Comparison of ENCODE assay signal across 11 cellular contexts in the genomic region with DNA sequence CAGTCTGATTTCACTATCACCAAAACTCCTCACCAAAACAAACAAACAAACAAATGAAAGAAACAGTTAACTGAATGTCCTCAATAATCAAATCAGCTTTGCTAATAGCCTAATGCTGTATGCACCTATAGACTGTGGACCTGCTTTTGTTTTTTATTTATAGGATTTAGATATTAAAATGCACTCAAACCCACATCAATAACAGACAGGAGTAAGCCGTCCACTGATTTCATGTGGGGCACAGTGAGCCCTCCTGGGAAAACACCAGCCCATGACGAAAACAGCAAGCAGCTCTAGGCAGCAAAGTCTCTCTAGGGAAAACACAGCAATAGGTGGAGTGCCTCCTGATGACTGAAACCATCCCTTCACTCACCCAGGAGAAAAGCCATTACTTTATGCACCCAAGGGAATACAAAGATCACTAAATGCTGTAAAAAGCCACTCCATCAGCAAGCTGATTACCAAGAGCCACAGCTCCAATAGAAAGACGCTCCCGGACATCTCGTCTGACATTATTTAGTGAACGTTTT. TPM values are rescaled to one million over a fixed set of nuclear protein-coding genes. Genes with fewer than 3 reads are reported as not detected.
A peak's percentile ranks its signal among the peaks of the same experiment; 100 is the strongest.
DNase-seq lines count a peak whose midpoint lies in the region; ATAC-seq, FAIRE-seq and TF ChIP-seq lines count a peak whose summit lies in the region.
"Had no signal": no experiment of that assay in that cellular context is flagged by ENCODE, and none has a peak within 500 bp of the region (broad histone marks: within the 10 kb centered on the region; RNA-seq: fewer than 3 reads in every experiment).

No MANE protein-coding gene starts in this region.

- no peak for TF ChIP-seq RAD21 in GM12878 (IDR thresholded peaks at IDR 0.05; ENCODE audit: insufficient read depth, low read depth, low read length)

- CTCF ChIA-PET in GM12878 (lab: Yijun Ruan, JAX), result interaction anchor here (0.7 to 6.1 kb wide), 57 partner anchors 8 to 487 kb away, joined by 3 to 156 read pairs (median 5); a partner anchor contains a TSS

- H3K27ac ChIP-seq in GM12878 (ENCODE audit: control insufficient read depth, insufficient read depth), result no peak overlapping the region
- H3K27ac ChIP-seq in body of pancreas, result no peak overlapping the region
- no peak overlapping the region for H3K27ac ChIP-seq in substantia nigra (ENCODE audit: low read depth, low read length, poor library complexity, severe bottlenecking)
- H3K27ac ChIP-seq: 22Rv1, parathyroid adenoma had no signal

- H3K4me2 ChIP-seq in GM12878 (ENCODE audit: control insufficient read depth, insufficient read depth), result no peak overlapping the region

- no peak for TF ChIP-seq EP300 in GM12878 (IDR thresholded peaks at IDR 0.05; ENCODE audit: borderline replicate concordance in 1 of 2, control insufficient read depth in 1 of 2, low read depth in 2 of 2, low read length in 2 of 2)

- DNase-seq in NCI-H1417 (lab: John Stamatoyannopoulos, UW) (peak in 2 of 3 experiments; percentile 27 to 86), NCI-H1417 treated with DMSO at 0.1 percent for 48 hours (lab: John Stamatoyannopoulos, UW) (no peak), NCI-H187 treated with DMSO at 0.1 percent for 48 hours (lab: John Stamatoyannopoulos, UW) (peak; percentile 84), GM12878 (ENCODE audit: low read depth, low spot score) (no peak), retina (peak; percentile 56), body of pancreas (no peak), substantia nigra (lab: John Stamatoyannopoulos, UW) (no peak)
- DNase-seq: activated gamma-delta T cell had no signal

- intact Hi-C loops in GM12878 (cut with micrococcal nuclease; ENCODE audit: unreplicated experiment), result loop anchor here (1.0 to 5.0 kb wide), 4 partner anchors 36 to 197 kb away; a partner anchor contains a TSS
- intact Hi-C loops in body of pancreas (cut with DNase I), result loop anchor here (5.0 to 10.0 kb wide), 2 partner anchors 89 to 201 kb away; no protein-coding TSS in a partner anchor

- no TSS peak for BruUV-seq in GM12878 (replicated peaks; lab: Mats Ljungman, UMichigan)

- in situ Hi-C loops in GM12878 (cut with MboI), result no loop called here

- H3K4me1 ChIP-seq in GM12878 (ENCODE audit: control insufficient read depth, insufficient read depth, low read length) (peaks cover 3% of the 10 kb centered on the region; the same call in 1 of the 2 replicates), body of pancreas (no peaks in the 10 kb centered on the region)
- H3K4me1 ChIP-seq: parathyroid adenoma had no signal

- no peak overlapping the region for H2AFZ ChIP-seq in GM12878 (ENCODE audit: control insufficient read depth, low read depth, low read length)

- ATAC-seq in GM12878 (peak; percentile 75), body of pancreas (no peak), GM21360 (IDR thresholded peaks at IDR 0.05; ENCODE audit: unreplicated experiment) (no peak)

- H3K27me3 ChIP-seq in GM12878 (replicated peaks in 1 of 2; ENCODE audit: control insufficient read depth in 2 of 2, insufficient read depth in 2 of 2, low read length in 1 of 2), result no peaks in the 10 kb centered on the region
- H3K27me3 ChIP-seq in body of pancreas, result no peaks in the 10 kb centered on the region

- SMC1A ChIA-PET in GM12878 (lab: Charles Lee; ENCODE audit: uncharacterized antibody, unreplicated experiment), result interaction anchor here (0.6 to 3.3 kb wide), 43 partner anchors 10 to 228 kb away, joined by 3 to 45 read pairs (median 6); a partner anchor contains a TSS

- no peak overlapping the region for H3K9ac ChIP-seq in GM12878 (ENCODE audit: control insufficient read depth, insufficient read depth, low read length)
- H3K9ac ChIP-seq: parathyroid adenoma had no signal

- 45% methylated on average over 6 of the region's 6 CpGs for WGBS in GM12878 (ENCODE audit: insufficient coverage, insufficient replicate concordance, low lambda C conversion rate, missing lambda C conversion rate)
- WGBS in body of pancreas, 2 donors, result 79 to 89% methylated on average over 6 of the region's 6 CpGs

- FAIRE-seq in GM12878 (lab: Jason Lieb, UNC), result no peak

- TF ChIP-seq CTCF in GM12878 (IDR thresholded peaks at IDR 0.05 in 2 of 3, conservative IDR thresholded peaks at IDR 0.05 in 1 of 3; ENCODE audit: control insufficient read depth in 2 of 3, extremely low read depth in 1 of 3, insufficient read depth in 1 of 3, low read depth in 3 of 3, low read length in 3 of 3) (no peak), body of pancreas (IDR thresholded peaks at IDR 0.05) (no peak)

- H3K4me3 ChIP-seq in GM12878 (no peak overlapping the region), body of pancreas (no peak overlapping the region)

- H3K9me3 ChIP-seq in GM12878 (replicated peaks; ENCODE audit: control insufficient read depth, insufficient read depth, low read length), result no peaks in the 10 kb centered on the region
- no peaks in the 10 kb centered on the region for H3K9me3 ChIP-seq in body of pancreas

- H3K79me2 ChIP-seq in GM12878 (ENCODE audit: control insufficient read depth, insufficient read depth, low read length), result peaks cover 7% of the 10 kb centered on the region; the same call in 1 of the 2 replicates

- POLR2A ChIA-PET in GM12878 (lab: Charles Lee), result interaction anchor here (0.6 to 1.3 kb wide), 2 partner anchors 47 to 158 kb away, joined by 3 to 4 read pairs; a partner anchor contains a TSS

- TF ChIP-seq POLR2A in GM12878 (IDR thresholded peaks at IDR 0.05; ENCODE audit: low read depth, low read length) (no peak), body of pancreas (IDR thresholded peaks at IDR 0.05) (no peak)

- H3K36me3 ChIP-seq in GM12878 (ENCODE audit: control insufficient read depth in 2 of 2, insufficient read depth in 2 of 2, low read length in 1 of 2) (peaks cover 0 to 6% of the 10 kb centered on the region in 2 experiments; a peak in 1 of 4 replicates), body of pancreas (replicated peaks in 1 of 2; ENCODE audit: insufficient read depth in 1 of 2, low read depth in 2 of 2) (peaks cover 0 to 2% of the 10 kb centered on the region in 2 donors)

- H4K20me1 ChIP-seq in GM12878 (ENCODE audit: control insufficient read depth, insufficient read depth), result no peaks in the 10 kb centered on the region

- RAD21 ChIA-PET in GM12878 (lab: Charles Lee; ENCODE audit: unreplicated experiment), result interaction anchor here (0.7 to 4.1 kb wide), 30 partner anchors 10 to 493 kb away, joined by 3 to 79 read pairs (median 5); a partner anchor contains a TSS

TF ChIP-seq in GM12878, 131 proteins besides CTCF, POLR2A, EP300 and RAD21:
- no peak for TF ChIP-seq SRF (IDR thresholded peaks at IDR 0.05; ENCODE audit: low read depth in 2 of 2, low read length in 2 of 2)
- TF ChIP-seq MEF2B (IDR thresholded peaks at IDR 0.05; ENCODE audit: partially characterized antibody, poor library complexity, severe bottlenecking), result peak; percentile 73

RNA-seq across cellular contexts. Expression of a gene that starts 47.8 kb away (rescaled TPM):
- 178 and 189 TPM in 2 replicates for total RNA-seq in GM12878 (2013; cell fraction: nucleolus; rRNA removed)
- total RNA-seq in GM12878 (2014; rRNA removed) (13.6 and 18.1 TPM in 2 replicates), GM12878 (2014; rRNA removed; fragmentation: Illumina TruSeq; extraction: Trizol) (13.5 and 13.6 TPM in 2 replicates), GM12878 (2021) (26.4 and 27.7 TPM in 2 replicates), body of pancreas (10 to 100 TPM; 17.9 to 40.5 TPM)
- polyA plus RNA-seq in GM12878 (2011; ENCODE audit: low read depth), result 8.1 TPM
- polyA plus RNA-seq in GM12878 (2011; rRNA removed) (14.4 and 19.1 TPM in 2 replicates), GM12878 (2014; fragmentation: Illumina TruSeq; extraction: Trizol) (16.0 and 17.5 TPM in 2 replicates), GM12878 (2014; fragmentation: Nextera tagmentation; extraction: Ambion mirVana) (1 to 10 TPM; 3.0 to 5.0 TPM), GM12878 (2014; rRNA removed) (16.7 and 18.1 TPM in 2 replicates), GM12878 (2016; fragmentation: Nextera tagmentation; extraction: Ambion mirVana) (10 to 100 TPM; 15.4 to 16.1 TPM)
- polyA plus RNA-seq in GM12878 (2011; cell fraction: cytosol; rRNA removed), result 20.2 and 21.1 TPM in 2 replicates
- 190 and 205 TPM in 2 replicates for polyA plus RNA-seq in GM12878 (2011; cell fraction: nucleus; rRNA removed)
- 11.5 and 12.9 TPM in 2 replicates for polyA plus RNA-seq in GM12878 (2012)
- 47.5 and 53.7 TPM in 2 replicates for polyA minus RNA-seq in GM12878 (2011; rRNA and poly(A)+ RNA removed)
- 14.8 and 16.2 TPM in 2 replicates for polyA minus RNA-seq in GM12878 (2011; cell fraction: cytosol; rRNA and poly(A)+ RNA removed)
- polyA minus RNA-seq in GM12878 (2011; cell fraction: nucleus; rRNA and poly(A)+ RNA removed), result 62.9 and 87.4 TPM in 2 replicates

Comparison
In these comparisons a context has a peak if more than half of its experiments do, and no peak if none do; other contexts are left out.
1. DNase-seq: peak in NCI-H1417 (2 of 3), NCI-H187 treated with DMSO at 0.1 percent for 48 hours (single experiment) and retina (single experiment); none in NCI-H1417 treated with DMSO at 0.1 percent for 48 hours (single experiment), GM12878 (single experiment), body of pancreas (0 of 4) and substantia nigra (0 of 49).